1 cellular context compared by ENCODE assay signal in the genomic region with DNA sequence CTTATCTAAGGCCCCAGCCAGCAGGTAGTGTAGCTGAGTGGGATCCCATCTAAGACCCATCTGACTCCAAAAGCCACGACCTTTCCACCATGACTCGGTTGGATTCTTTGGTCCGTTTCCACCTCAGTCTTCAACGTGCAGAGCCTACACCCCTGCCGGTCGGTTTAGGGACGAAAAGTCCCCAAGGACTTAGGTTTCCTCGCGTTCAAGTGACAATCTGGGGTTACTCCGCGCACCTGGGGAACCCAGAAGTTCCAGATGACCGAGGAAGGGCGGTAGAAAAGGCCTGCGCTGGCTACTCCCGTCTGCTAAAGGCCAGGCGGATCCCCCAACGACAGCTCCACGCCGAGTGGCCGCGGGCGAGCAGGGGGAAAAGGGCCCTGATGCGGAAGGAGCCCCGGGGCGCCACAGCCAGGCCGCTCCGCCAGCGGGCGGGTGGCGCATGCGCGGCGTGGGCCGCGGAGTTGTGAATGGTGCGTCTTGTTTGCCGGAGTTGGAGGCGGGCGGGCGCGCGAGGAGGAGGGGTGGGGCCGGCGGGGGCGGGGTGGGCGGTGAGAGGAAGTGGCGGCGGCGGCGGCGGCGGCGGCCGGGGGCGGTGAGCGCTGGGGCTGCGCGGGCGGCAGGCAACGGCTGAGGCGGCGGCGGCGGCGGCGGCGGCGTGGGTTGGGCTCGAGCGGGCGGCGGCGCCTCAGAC.
TF ChIP-seq lines count a peak whose summit lies in the region.

A gene (plus strand): TSS at position 595 of the 694 bp plus-strand sequence. CDS start 259 bp downstream, outside the sequence.

TF ChIP-seq in HepG2, 621 proteins besides CTCF, POLR2A, EP300 and RAD21 (continued from another document and continues in another):
- TF ChIP-seq NKX3-1 (CRISPR knock-in tag; IDR thresholded peaks at IDR 0.05) (peak; percentile 78; the same call in 1 of the 2 replicates), ATF7-NPFF (CRISPR knock-in tag; IDR thresholded peaks at IDR 0.05; ENCODE audit: low read depth) (0 out of 2 replicates have a peak, but pooled peaks have one; percentile 46), RBAK (CRISPR knock-in tag; IDR thresholded peaks at IDR 0.05) (no peak), ZNF232 (CRISPR knock-in tag; IDR thresholded peaks at IDR 0.05; ENCODE audit: borderline replicate concordance) (peak; percentile 80; the same call in 1 of the 2 replicates), PRPF4 (IDR thresholded peaks at IDR 0.05; ENCODE audit: low read depth, low read length, poor library complexity, severe bottlenecking) (no peak), ZNF678 (CRISPR knock-in tag; IDR thresholded peaks at IDR 0.05) (no peak), HNRNPK (IDR thresholded peaks at IDR 0.05; ENCODE audit: low read depth, low read length, poor library complexity, severe bottlenecking) (no peak), AHR (CRISPR knock-in tag; IDR thresholded peaks at IDR 0.05) (peak; percentile 96; the same call in 1 of the 2 replicates), ZNF138 (CRISPR knock-in tag; IDR thresholded peaks at IDR 0.05; ENCODE audit: low read depth) (no peak), ZNF749 (CRISPR knock-in tag; IDR thresholded peaks at IDR 0.05; ENCODE audit: borderline replicate concordance) (no peak), TSC22D2 (CRISPR knock-in tag; IDR thresholded peaks at IDR 0.05; ENCODE audit: borderline replicate concordance) (0 out of 2 replicates have a peak, but pooled peaks have one; percentile 39), ZNF101 (CRISPR knock-in tag; IDR thresholded peaks at IDR 0.05; ENCODE audit: borderline replicate concordance, low read depth) (no peak), ATAD3A (CRISPR knock-in tag; IDR thresholded peaks at IDR 0.05) (no peak), TEAD3 (CRISPR knock-in tag; optimal IDR thresholded peaks at IDR 0.05; ENCODE audit: borderline replicate concordance) (no peak), KAT2B (IDR thresholded peaks at IDR 0.05; ENCODE audit: borderline replicate concordance, low read depth, low read length) (no peak), GABPB1 (CRISPR knock-in tag; IDR thresholded peaks at IDR 0.05) (peak; percentile 85), ZNF44 (CRISPR knock-in tag; IDR thresholded peaks at IDR 0.05) (peak; percentile 87), POLR2AphosphoS2 (IDR thresholded peaks at IDR 0.05; ENCODE audit: low read depth, low read length) (no peak), ZNF589 (CRISPR knock-in tag; conservative IDR thresholded peaks at IDR 0.05) (0 out of 2 replicates have a peak, but pooled peaks have one; percentile 47), ZFP1 (CRISPR knock-in tag; IDR thresholded peaks at IDR 0.05) (no peak), ESRRA (CRISPR knock-in tag; IDR thresholded peaks at IDR 0.05; ENCODE audit: low read depth) (no peak; the same call in 1 of the 2 replicates), ZNF558 (CRISPR knock-in tag; IDR thresholded peaks at IDR 0.05; ENCODE audit: borderline replicate concordance) (0 out of 2 replicates have a peak, but pooled peaks have one; percentile 68), ZNF777 (CRISPR knock-in tag; IDR thresholded peaks at IDR 0.05) (peak; percentile 54; the same call in 1 of the 2 replicates), SAFB2 (CRISPR knock-in tag; IDR thresholded peaks at IDR 0.05; ENCODE audit: borderline replicate concordance, low read depth) (peak; percentile 95), KLF9 (CRISPR knock-in tag; IDR thresholded peaks at IDR 0.05; ENCODE audit: low read depth) (no peak), ZNF256 (CRISPR knock-in tag; conservative IDR thresholded peaks at IDR 0.05) (peak; percentile 93), GTF2F1 (IDR thresholded peaks at IDR 0.05; ENCODE audit: low read length) (0 out of 2 replicates have a peak, but pooled peaks have one; percentile 54), TMF1 (CRISPR knock-in tag; IDR thresholded peaks at IDR 0.05; ENCODE audit: low read depth) (no peak)
- TF ChIP-seq, protein P1, sequence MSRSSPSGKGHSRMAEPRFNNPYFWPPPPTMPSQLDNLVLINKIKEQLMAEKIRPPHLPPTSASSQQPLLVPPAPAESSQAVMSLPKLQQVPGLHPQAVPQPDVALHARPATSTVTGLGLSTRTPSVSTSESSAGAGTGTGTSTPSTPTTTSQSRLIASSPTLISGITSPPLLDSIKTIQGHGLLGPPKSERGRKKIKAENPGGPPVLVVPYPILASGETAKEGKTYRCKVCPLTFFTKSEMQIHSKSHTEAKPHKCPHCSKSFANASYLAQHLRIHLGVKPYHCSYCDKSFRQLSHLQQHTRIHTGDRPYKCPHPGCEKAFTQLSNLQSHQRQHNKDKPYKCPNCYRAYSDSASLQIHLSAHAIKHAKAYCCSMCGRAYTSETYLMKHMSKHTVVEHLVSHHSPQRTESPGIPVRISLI (CRISPR knock-in tag; IDR thresholded peaks at IDR 0.05; ENCODE audit: borderline replicate concordance): peak; percentile 28; the same call in 1 of the 2 replicates
- TF ChIP-seq, protein P2, sequence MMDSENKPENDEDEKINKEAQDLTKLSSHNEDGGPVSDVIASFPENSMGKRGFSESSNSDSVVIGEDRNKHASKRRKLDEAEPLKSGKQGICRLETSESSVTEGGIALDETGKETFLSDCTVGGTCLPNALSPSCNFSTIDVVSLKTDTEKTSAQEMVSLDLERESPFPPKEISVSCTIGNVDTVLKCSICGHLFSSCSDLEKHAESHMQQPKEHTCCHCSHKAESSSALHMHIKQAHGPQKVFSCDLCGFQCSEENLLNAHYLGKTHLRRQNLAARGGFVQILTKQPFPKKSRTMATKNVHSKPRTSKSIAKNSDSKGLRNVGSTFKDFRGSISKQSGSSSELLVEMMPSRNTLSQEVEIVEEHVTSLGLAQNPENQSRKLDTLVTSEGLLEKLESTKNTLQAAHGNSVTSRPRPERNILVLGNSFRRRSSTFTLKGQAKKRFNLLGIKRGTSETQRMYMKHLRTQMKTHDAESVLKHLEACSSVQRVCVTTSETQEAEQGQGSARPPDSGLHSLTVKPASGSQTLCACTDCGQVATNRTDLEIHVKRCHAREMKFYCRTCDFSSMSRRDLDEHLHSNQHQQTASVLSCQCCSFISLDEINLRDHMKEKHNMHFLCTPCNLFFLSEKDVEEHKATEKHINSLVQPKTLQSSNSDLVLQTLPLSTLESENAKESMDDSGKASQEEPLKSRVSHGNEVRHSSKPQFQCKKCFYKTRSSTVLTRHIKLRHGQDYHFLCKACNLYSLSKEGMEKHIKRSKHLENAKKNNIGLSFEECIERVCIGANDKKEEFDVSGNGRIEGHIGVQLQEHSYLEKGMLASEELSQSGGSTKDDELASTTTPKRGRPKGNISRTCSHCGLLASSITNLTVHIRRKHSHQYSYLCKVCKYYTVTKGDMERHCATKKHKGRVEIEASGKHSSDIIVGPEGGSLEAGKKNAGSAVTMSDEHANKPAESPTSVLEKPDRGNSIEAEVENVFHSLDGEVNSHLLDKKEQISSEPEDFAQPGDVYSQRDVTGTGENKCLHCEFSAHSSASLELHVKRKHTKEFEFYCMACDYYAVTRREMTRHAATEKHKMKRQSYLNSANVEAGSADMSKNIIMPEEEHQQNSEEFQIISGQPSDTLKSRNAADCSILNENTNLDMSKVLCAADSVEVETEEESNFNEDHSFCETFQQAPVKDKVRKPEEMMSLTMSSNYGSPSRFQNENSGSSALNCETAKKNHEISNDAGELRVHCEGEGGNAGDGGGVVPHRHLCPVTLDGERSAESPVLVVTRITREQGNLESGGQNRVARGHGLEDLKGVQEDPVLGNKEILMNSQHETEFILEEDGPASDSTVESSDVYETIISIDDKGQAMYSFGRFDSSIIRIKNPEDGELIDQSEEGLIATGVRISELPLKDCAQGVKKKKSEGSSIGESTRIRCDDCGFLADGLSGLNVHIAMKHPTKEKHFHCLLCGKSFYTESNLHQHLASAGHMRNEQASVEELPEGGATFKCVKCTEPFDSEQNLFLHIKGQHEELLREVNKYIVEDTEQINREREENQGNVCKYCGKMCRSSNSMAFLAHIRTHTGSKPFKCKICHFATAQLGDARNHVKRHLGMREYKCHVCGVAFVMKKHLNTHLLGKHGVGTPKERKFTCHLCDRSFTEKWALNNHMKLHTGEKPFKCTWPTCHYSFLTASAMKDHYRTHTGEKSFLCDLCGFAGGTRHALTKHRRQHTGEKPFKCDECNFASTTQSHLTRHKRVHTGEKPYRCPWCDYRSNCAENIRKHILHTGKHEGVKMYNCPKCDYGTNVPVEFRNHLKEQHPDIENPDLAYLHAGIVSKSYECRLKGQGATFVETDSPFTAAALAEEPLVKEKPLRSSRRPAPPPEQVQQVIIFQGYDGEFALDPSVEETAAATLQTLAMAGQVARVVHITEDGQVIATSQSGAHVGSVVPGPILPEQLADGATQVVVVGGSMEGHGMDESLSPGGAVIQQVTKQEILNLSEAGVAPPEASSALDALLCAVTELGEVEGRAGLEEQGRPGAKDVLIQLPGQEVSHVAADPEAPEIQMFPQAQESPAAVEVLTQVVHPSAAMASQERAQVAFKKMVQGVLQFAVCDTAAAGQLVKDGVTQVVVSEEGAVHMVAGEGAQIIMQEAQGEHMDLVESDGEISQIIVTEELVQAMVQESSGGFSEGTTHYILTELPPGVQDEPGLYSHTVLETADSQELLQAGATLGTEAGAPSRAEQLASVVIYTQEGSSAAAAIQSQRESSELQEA (CRISPR knock-in tag; IDR thresholded peaks at IDR 0.05; ENCODE audit: not compliant biosample characterization): peak; percentile 94
- TF ChIP-seq, protein P3, sequence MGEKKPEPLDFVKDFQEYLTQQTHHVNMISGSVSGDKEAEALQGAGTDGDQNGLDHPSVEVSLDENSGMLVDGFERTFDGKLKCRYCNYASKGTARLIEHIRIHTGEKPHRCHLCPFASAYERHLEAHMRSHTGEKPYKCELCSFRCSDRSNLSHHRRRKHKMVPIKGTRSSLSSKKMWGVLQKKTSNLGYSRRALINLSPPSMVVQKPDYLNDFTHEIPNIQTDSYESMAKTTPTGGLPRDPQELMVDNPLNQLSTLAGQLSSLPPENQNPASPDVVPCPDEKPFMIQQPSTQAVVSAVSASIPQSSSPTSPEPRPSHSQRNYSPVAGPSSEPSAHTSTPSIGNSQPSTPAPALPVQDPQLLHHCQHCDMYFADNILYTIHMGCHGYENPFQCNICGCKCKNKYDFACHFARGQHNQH (CRISPR knock-in tag; IDR thresholded peaks at IDR 0.05): peak; percentile 70; the same call in 1 of the 2 replicates
- TF ChIP-seq, protein P4, sequence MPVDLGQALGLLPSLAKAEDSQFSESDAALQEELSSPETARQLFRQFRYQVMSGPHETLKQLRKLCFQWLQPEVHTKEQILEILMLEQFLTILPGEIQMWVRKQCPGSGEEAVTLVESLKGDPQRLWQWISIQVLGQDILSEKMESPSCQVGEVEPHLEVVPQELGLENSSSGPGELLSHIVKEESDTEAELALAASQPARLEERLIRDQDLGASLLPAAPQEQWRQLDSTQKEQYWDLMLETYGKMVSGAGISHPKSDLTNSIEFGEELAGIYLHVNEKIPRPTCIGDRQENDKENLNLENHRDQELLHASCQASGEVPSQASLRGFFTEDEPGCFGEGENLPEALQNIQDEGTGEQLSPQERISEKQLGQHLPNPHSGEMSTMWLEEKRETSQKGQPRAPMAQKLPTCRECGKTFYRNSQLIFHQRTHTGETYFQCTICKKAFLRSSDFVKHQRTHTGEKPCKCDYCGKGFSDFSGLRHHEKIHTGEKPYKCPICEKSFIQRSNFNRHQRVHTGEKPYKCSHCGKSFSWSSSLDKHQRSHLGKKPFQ (CRISPR knock-in tag; IDR thresholded peaks at IDR 0.05; ENCODE audit: insufficient replicate concordance): peak; percentile 81
- TF ChIP-seq, protein P5, sequence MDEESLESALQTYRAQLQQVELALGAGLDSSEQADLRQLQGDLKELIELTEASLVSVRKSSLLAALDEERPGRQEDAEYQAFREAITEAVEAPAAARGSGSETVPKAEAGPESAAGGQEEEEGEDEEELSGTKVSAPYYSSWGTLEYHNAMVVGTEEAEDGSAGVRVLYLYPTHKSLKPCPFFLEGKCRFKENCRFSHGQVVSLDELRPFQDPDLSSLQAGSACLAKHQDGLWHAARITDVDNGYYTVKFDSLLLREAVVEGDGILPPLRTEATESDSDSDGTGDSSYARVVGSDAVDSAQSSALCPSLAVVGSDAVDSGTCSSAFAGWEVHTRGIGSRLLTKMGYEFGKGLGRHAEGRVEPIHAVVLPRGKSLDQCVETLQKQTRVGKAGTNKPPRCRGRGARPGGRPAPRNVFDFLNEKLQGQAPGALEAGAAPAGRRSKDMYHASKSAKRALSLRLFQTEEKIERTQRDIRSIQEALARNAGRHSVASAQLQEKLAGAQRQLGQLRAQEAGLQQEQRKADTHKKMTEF (CRISPR knock-in tag; IDR thresholded peaks at IDR 0.05): peak; percentile 89
- TF ChIP-seq, protein P6, sequence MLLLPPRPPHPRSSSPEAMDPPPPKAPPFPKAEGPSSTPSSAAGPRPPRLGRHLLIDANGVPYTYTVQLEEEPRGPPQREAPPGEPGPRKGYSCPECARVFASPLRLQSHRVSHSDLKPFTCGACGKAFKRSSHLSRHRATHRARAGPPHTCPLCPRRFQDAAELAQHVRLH (CRISPR knock-in tag; IDR thresholded peaks at IDR 0.05; ENCODE audit: borderline replicate concordance, low read depth): peak; percentile 85; the same call in 1 of the 2 replicates
- TF ChIP-seq, protein P7, sequence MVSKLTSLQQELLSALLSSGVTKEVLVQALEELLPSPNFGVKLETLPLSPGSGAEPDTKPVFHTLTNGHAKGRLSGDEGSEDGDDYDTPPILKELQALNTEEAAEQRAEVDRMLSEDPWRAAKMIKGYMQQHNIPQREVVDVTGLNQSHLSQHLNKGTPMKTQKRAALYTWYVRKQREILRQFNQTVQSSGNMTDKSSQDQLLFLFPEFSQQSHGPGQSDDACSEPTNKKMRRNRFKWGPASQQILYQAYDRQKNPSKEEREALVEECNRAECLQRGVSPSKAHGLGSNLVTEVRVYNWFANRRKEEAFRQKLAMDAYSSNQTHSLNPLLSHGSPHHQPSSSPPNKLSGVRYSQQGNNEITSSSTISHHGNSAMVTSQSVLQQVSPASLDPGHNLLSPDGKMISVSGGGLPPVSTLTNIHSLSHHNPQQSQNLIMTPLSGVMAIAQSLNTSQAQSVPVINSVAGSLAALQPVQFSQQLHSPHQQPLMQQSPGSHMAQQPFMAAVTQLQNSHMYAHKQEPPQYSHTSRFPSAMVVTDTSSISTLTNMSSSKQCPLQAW (CRISPR knock-in tag; IDR thresholded peaks at IDR 0.05): peak; percentile 85
- TF ChIP-seq, protein P8, sequence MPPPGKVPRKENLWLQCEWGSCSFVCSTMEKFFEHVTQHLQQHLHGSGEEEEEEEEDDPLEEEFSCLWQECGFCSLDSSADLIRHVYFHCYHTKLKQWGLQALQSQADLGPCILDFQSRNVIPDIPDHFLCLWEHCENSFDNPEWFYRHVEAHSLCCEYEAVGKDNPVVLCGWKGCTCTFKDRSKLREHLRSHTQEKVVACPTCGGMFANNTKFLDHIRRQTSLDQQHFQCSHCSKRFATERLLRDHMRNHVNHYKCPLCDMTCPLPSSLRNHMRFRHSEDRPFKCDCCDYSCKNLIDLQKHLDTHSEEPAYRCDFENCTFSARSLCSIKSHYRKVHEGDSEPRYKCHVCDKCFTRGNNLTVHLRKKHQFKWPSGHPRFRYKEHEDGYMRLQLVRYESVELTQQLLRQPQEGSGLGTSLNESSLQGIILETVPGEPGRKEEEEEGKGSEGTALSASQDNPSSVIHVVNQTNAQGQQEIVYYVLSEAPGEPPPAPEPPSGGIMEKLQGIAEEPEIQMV (CRISPR knock-in tag; IDR thresholded peaks at IDR 0.05; ENCODE audit: low read depth): no peak
- TF ChIP-seq, protein P9, sequence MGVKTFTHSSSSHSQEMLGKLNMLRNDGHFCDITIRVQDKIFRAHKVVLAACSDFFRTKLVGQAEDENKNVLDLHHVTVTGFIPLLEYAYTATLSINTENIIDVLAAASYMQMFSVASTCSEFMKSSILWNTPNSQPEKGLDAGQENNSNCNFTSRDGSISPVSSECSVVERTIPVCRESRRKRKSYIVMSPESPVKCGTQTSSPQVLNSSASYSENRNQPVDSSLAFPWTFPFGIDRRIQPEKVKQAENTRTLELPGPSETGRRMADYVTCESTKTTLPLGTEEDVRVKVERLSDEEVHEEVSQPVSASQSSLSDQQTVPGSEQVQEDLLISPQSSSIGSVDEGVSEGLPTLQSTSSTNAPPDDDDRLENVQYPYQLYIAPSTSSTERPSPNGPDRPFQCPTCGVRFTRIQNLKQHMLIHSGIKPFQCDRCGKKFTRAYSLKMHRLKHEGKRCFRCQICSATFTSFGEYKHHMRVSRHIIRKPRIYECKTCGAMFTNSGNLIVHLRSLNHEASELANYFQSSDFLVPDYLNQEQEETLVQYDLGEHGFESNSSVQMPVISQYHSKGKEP (CRISPR knock-in tag; IDR thresholded peaks at IDR 0.05): no peak
